ENCODE assay signal across 24 cellular contexts in the genomic region with DNA sequence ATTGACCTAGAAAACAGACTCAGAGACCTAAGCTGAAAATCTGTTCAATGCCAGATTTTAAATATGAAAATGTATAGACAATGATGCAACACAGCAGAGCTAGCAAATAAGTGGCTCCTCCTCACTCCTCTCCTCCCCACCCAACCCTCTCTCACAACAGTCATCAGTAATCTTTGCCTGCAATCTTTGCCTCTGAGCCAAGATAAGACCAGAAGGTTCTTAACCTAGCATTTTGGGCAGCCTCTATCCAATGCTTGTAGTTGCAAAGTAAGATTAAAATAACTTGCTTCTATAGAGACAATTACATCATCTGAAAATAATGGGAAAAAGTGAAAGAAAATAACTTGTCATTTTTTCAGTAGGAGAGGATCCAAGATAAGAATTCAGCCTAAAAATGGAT.
DNase-seq lines count a peak whose midpoint lies in the region; ATAC-seq and TF ChIP-seq lines count a peak whose summit lies in the region.
"Had no signal": no experiment of that assay in that cellular context is flagged by ENCODE, and none has a peak within 500 bp of the region (broad histone marks: within the 10 kb centered on the region; RNA-seq: fewer than 3 reads in every experiment).

No MANE protein-coding gene starts in this region.

- H3K9me3 ChIP-seq in stomach (no peaks in the 10 kb centered on the region), body of pancreas (no peaks in the 10 kb centered on the region)
- H3K9me3 ChIP-seq: sigmoid colon had no signal

- no peak for TF ChIP-seq POLR2A in stomach (IDR thresholded peaks at IDR 0.05)
- no peak for TF ChIP-seq POLR2A in body of pancreas (IDR thresholded peaks at IDR 0.05)

- H3K4me3 ChIP-seq in cardiac fibroblast (replicated peaks in 1 of 2; ENCODE audit: low read depth in 2 of 2, low read length in 2 of 2) (no peak overlapping the region), stomach (no peak overlapping the region), coronary artery (no peak overlapping the region), body of pancreas (no peak overlapping the region)
- H3K4me3 ChIP-seq: esophagus muscularis mucosa, HAP-1, sigmoid colon had no signal

- ATAC-seq in body of pancreas = no peak
- ATAC-seq: natural killer cell treated with Interleukin-12 subunit alpha and Interleukin-12 subunit beta and Interleukin-15 and Interleukin-18, amount 100 ng/mL, for 72 hours had no signal

- DNase-seq in EH (ENCODE audit: low read depth) (peak; percentile 85), HS-27A (ENCODE audit: low read depth) (peak; percentile 17), cardiac fibroblast (ENCODE audit: low read depth in 2 of 2) (peak; percentile 32 to 44), iPS-NIHi7 (ENCODE audit: extremely low spot score) (peak; percentile 13), stomach (no peak), coronary artery (ENCODE audit: low spot score) (no peak), NCI-H1694 (lab: John Stamatoyannopoulos, UW) (no peak), body of pancreas (no peak)
- DNase-seq: activated CD4-positive, alpha-beta T cell treated with anti-CD3 and anti-CD28 coated beads for 1 hour; activated naive CD4-positive, alpha-beta T cell treated with anti-CD3 and anti-CD28 coated beads for 36 hours; activated T-cell treated with anti-CD3 and anti-CD28 coated beads, Interleukin-2, amount 50 U/mL, for 24 hours; anterior cingulate cortex; C1 segment of cervical spinal cord; cerebellar nuclear complex; effector CD8-positive, alpha-beta T cell; MV-4-11; NCI-H1694 treated with DMSO at 0.1 percent for 48 hours; NCI-H2171 treated with DMSO at 0.1 percent for 48 hours; sigmoid colon; T-helper 1 cell had no signal

- no peak for TF ChIP-seq EP300 in stomach (IDR thresholded peaks at IDR 0.05)

- no peaks in the 10 kb centered on the region for H3K4me1 ChIP-seq in stomach
- H3K4me1 ChIP-seq in body of pancreas = no peaks in the 10 kb centered on the region

- TF ChIP-seq CTCF in cardiac fibroblast (IDR thresholded peaks at IDR 0.05; ENCODE audit: low read depth, low read length) = no peak
- TF ChIP-seq CTCF in stomach (IDR thresholded peaks at IDR 0.05) = no peak
- no peak for TF ChIP-seq CTCF in coronary artery (IDR thresholded peaks at IDR 0.05)
- TF ChIP-seq CTCF in body of pancreas (IDR thresholded peaks at IDR 0.05) = no peak

- no peaks in the 10 kb centered on the region for H3K27me3 ChIP-seq in stomach
- H3K27me3 ChIP-seq in body of pancreas = no peaks in the 10 kb centered on the region
- H3K27me3 ChIP-seq: esophagus muscularis mucosa, sigmoid colon had no signal

- no peak overlapping the region for H3K27ac ChIP-seq in stomach
- H3K27ac ChIP-seq in coronary artery = no peak overlapping the region
- H3K27ac ChIP-seq in body of pancreas = no peak overlapping the region
- H3K27ac ChIP-seq: esophagus muscularis mucosa, KMS-11 had no signal

- H3K36me3 ChIP-seq in stomach (peaks cover 8 to 38% (median 33%) of the 10 kb centered on the region in 4 donors), body of pancreas (replicated peaks in 1 of 2; ENCODE audit: insufficient read depth in 1 of 2, low read depth in 2 of 2) (peaks cover 0 to 11% of the 10 kb centered on the region in 2 donors)
- H3K36me3 ChIP-seq: HAP-1 had no signal

- intact Hi-C loops in stomach (cut with DNase I; ENCODE audit: low total_unique reads) = no loop called here
- intact Hi-C loops in body of pancreas (cut with DNase I) = no loop called here

Comparison
In these comparisons a context has a peak if more than half of its experiments do, and no peak if none do; other contexts are left out.
1. DNase-seq: peak in EH (single experiment), HS-27A (single experiment), cardiac fibroblast (2 of 2) and iPS-NIHi7 (single experiment); none in stomach (single experiment), coronary artery (single experiment), NCI-H1694 (single experiment) and body of pancreas (0 of 4).